Comparison of ENCODE assay signal across 1 cellular context in the genomic region with DNA sequence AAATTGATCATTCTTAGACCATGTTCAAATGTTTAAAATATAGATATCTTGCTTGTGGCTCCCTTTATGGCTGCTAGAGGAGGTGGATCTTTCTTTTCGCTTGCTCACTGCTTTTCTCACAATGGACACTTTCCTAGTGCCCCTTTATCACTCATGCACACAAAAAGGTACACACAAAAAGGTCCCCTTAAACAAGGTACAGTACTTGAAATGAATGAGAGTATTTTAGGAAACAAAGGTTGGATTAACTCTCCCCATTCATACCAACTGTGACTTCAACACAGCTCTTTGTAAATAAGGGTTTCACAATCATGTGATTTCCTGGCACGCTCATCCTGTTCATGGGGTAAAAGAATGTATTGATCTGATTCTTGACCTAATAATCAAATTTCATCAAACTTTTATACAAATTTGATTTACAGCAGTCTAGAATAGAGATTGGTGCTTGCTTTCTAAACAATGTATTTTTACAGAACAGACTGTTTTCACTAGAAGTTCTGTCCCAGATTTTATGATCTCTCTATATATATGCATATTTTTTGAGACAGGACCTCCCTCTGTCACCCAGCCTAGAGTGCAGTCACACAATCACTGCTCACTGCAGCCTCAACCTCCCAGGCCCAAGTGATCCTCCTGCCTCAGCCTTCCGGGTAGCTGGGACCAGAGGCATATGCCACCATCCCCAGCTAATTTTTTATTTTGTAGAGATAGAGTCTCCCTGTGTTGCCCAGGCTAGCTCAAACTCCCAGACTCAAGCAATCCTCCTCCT.
TF ChIP-seq lines count a peak whose summit lies in the region.

No MANE protein-coding gene starts in this region.

TF ChIP-seq in HepG2, 621 proteins besides CTCF, POLR2A, EP300 and RAD21 (continues in another document):
- no peak for TF ChIP-seq HNRNPLL (IDR thresholded peaks at IDR 0.05; ENCODE audit: low read depth, low read length, poor library complexity, severe bottlenecking)
- TF ChIP-seq, protein P1, sequence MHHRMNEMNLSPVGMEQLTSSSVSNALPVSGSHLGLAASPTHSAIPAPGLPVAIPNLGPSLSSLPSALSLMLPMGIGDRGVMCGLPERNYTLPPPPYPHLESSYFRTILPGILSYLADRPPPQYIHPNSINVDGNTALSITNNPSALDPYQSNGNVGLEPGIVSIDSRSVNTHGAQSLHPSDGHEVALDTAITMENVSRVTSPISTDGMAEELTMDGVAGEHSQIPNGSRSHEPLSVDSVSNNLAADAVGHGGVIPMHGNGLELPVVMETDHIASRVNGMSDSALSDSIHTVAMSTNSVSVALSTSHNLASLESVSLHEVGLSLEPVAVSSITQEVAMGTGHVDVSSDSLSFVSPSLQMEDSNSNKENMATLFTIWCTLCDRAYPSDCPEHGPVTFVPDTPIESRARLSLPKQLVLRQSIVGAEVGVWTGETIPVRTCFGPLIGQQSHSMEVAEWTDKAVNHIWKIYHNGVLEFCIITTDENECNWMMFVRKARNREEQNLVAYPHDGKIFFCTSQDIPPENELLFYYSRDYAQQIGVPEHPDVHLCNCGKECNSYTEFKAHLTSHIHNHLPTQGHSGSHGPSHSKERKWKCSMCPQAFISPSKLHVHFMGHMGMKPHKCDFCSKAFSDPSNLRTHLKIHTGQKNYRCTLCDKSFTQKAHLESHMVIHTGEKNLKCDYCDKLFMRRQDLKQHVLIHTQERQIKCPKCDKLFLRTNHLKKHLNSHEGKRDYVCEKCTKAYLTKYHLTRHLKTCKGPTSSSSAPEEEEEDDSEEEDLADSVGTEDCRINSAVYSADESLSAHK (CRISPR knock-in tag; IDR thresholded peaks at IDR 0.05; ENCODE audit: borderline replicate concordance), result no peak
- no peak for TF ChIP-seq MAZ (IDR thresholded peaks at IDR 0.05; ENCODE audit: borderline replicate concordance, low read depth, low read length)
- TF ChIP-seq MAZ (CRISPR knock-in tag; IDR thresholded peaks at IDR 0.05; ENCODE audit: low read depth), result no peak
- TF ChIP-seq HHEX (CRISPR knock-in tag; IDR thresholded peaks at IDR 0.05), result no peak
- TF ChIP-seq, protein P2, sequence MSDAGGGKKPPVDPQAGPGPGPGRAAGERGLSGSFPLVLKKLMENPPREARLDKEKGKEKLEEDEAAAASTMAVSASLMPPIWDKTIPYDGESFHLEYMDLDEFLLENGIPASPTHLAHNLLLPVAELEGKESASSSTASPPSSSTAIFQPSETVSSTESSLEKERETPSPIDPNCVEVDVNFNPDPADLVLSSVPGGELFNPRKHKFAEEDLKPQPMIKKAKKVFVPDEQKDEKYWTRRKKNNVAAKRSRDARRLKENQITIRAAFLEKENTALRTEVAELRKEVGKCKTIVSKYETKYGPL (CRISPR knock-in tag; IDR thresholded peaks at IDR 0.05), result no peak
- no peak for TF ChIP-seq HNRNPUL1 (IDR thresholded peaks at IDR 0.05; ENCODE audit: low read depth, low read length)
- TF ChIP-seq MTA3 (CRISPR knock-in tag; IDR thresholded peaks at IDR 0.05), result no peak
- TF ChIP-seq ZNF589 (CRISPR knock-in tag; conservative IDR thresholded peaks at IDR 0.05), result 0 out of 2 replicates have a peak, but pooled peaks have one; percentile 19
- peak; percentile 65; the same call in 1 of the 2 replicates for TF ChIP-seq ZNF292 (CRISPR knock-in tag; IDR thresholded peaks at IDR 0.05; ENCODE audit: borderline replicate concordance, low read depth)
- no peak for TF ChIP-seq SETDB1 (CRISPR knock-in tag; IDR thresholded peaks at IDR 0.05; ENCODE audit: borderline replicate concordance)
- no peak for TF ChIP-seq SYNCRIP (IDR thresholded peaks at IDR 0.05; ENCODE audit: insufficient read depth, low read depth, low read length)
- no peak; the same call in 1 of the 2 replicates for TF ChIP-seq AHR (CRISPR knock-in tag; IDR thresholded peaks at IDR 0.05)
- no peak for TF ChIP-seq ZNF83 (CRISPR knock-in tag; IDR thresholded peaks at IDR 0.05; ENCODE audit: borderline replicate concordance)
- TF ChIP-seq ZBTB20 (CRISPR knock-in tag; IDR thresholded peaks at IDR 0.05; ENCODE audit: borderline replicate concordance, low read depth), result 0 out of 2 replicates have a peak, but pooled peaks have one; percentile 63
- TF ChIP-seq SPEN (CRISPR knock-in tag; IDR thresholded peaks at IDR 0.05; ENCODE audit: low read depth), result no peak
- TF ChIP-seq NONO (IDR thresholded peaks at IDR 0.05), result no peak
- 0 out of 2 replicates have a peak, but pooled peaks have one; percentile 20 for TF ChIP-seq NONO (CRISPR knock-in tag; conservative IDR thresholded peaks at IDR 0.05)
- TF ChIP-seq, protein P3, sequence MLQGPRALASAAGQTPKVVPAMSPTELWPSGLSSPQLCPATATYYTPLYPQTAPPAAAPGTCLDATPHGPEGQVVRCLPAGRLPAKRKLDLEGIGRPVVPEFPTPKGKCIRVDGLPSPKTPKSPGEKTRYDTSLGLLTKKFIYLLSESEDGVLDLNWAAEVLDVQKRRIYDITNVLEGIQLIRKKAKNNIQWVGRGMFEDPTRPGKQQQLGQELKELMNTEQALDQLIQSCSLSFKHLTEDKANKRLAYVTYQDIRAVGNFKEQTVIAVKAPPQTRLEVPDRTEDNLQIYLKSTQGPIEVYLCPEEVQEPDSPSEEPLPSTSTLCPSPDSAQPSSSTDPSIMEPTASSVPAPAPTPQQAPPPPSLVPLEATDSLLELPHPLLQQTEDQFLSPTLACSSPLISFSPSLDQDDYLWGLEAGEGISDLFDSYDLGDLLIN (CRISPR knock-in tag; IDR thresholded peaks at IDR 0.05; ENCODE audit: borderline replicate concordance), result no peak
- TF ChIP-seq JUNB (CRISPR knock-in tag; IDR thresholded peaks at IDR 0.05; ENCODE audit: borderline replicate concordance), result no peak
- TF ChIP-seq ZFP41 (CRISPR knock-in tag; IDR thresholded peaks at IDR 0.05; ENCODE audit: borderline replicate concordance), result no peak
- TF ChIP-seq NR2F2 (IDR thresholded peaks at IDR 0.05; ENCODE audit: borderline replicate concordance, low read depth), result peak; percentile 83
- no peak for TF ChIP-seq GZF1 (CRISPR knock-in tag; IDR thresholded peaks at IDR 0.05)
- TF ChIP-seq, protein P4, sequence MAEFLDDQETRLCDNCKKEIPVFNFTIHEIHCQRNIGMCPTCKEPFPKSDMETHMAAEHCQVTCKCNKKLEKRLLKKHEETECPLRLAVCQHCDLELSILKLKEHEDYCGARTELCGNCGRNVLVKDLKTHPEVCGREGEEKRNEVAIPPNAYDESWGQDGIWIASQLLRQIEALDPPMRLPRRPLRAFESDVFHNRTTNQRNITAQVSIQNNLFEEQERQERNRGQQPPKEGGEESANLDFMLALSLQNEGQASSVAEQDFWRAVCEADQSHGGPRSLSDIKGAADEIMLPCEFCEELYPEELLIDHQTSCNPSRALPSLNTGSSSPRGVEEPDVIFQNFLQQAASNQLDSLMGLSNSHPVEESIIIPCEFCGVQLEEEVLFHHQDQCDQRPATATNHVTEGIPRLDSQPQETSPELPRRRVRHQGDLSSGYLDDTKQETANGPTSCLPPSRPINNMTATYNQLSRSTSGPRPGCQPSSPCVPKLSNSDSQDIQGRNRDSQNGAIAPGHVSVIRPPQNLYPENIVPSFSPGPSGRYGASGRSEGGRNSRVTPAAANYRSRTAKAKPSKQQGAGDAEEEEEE (CRISPR knock-in tag; IDR thresholded peaks at IDR 0.05; ENCODE audit: borderline replicate concordance), result no peak
- no peak for TF ChIP-seq HDAC6 (IDR thresholded peaks at IDR 0.05; ENCODE audit: low read depth, low read length)
- no peak for TF ChIP-seq SUZ12 (IDR thresholded peaks at IDR 0.05; ENCODE audit: low read depth, low read length)
- TF ChIP-seq NCOA2 (CRISPR knock-in tag; IDR thresholded peaks at IDR 0.05), result peak; percentile 92
- TF ChIP-seq ZNF124 (CRISPR knock-in tag; IDR thresholded peaks at IDR 0.05), result no peak
- TF ChIP-seq KLF16 (CRISPR knock-in tag; IDR thresholded peaks at IDR 0.05), result peak in 1 of 2 experiments; percentile 72; a peak in 1 of 4 replicates
- peak; percentile 70 for TF ChIP-seq HOXA5 (CRISPR knock-in tag; IDR thresholded peaks at IDR 0.05)
- TF ChIP-seq ZFX (CRISPR knock-in tag; IDR thresholded peaks at IDR 0.05; ENCODE audit: low read depth), result no peak
- TF ChIP-seq, protein P5, sequence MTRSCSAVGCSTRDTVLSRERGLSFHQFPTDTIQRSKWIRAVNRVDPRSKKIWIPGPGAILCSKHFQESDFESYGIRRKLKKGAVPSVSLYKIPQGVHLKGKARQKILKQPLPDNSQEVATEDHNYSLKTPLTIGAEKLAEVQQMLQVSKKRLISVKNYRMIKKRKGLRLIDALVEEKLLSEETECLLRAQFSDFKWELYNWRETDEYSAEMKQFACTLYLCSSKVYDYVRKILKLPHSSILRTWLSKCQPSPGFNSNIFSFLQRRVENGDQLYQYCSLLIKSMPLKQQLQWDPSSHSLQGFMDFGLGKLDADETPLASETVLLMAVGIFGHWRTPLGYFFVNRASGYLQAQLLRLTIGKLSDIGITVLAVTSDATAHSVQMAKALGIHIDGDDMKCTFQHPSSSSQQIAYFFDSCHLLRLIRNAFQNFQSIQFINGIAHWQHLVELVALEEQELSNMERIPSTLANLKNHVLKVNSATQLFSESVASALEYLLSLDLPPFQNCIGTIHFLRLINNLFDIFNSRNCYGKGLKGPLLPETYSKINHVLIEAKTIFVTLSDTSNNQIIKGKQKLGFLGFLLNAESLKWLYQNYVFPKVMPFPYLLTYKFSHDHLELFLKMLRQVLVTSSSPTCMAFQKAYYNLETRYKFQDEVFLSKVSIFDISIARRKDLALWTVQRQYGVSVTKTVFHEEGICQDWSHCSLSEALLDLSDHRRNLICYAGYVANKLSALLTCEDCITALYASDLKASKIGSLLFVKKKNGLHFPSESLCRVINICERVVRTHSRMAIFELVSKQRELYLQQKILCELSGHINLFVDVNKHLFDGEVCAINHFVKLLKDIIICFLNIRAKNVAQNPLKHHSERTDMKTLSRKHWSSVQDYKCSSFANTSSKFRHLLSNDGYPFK (CRISPR knock-in tag; IDR thresholded peaks at IDR 0.05; ENCODE audit: borderline replicate concordance), result no peak
- TF ChIP-seq, protein P6, sequence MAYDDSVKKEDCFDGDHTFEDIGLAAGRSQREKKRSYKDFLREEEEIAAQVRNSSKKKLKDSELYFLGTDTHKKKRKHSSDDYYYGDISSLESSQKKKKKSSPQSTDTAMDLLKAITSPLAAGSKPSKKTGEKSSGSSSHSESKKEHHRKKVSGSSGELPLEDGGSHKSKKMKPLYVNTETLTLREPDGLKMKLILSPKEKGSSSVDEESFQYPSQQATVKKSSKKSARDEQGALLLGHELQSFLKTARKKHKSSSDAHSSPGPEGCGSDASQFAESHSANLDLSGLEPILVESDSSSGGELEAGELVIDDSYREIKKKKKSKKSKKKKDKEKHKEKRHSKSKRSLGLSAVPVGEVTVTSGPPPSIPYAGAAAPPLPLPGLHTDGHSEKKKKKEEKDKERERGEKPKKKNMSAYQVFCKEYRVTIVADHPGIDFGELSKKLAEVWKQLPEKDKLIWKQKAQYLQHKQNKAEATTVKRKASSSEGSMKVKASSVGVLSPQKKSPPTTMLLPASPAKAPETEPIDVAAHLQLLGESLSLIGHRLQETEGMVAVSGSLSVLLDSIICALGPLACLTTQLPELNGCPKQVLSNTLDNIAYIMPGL (CRISPR knock-in tag; IDR thresholded peaks at IDR 0.05; ENCODE audit: borderline replicate concordance in 1 of 2, low read depth in 1 of 2), result no peak
- TF ChIP-seq TP53 (CRISPR knock-in tag; conservative IDR thresholded peaks at IDR 0.05), result 0 out of 2 replicates have a peak, but pooled peaks have one; percentile 56
- TF ChIP-seq, protein P7, sequence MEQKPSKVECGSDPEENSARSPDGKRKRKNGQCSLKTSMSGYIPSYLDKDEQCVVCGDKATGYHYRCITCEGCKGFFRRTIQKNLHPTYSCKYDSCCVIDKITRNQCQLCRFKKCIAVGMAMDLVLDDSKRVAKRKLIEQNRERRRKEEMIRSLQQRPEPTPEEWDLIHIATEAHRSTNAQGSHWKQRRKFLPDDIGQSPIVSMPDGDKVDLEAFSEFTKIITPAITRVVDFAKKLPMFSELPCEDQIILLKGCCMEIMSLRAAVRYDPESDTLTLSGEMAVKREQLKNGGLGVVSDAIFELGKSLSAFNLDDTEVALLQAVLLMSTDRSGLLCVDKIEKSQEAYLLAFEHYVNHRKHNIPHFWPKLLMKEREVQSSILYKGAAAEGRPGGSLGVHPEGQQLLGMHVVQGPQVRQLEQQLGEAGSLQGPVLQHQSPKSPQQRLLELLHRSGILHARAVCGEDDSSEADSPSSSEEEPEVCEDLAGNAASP (CRISPR knock-in tag; IDR thresholded peaks at IDR 0.05; ENCODE audit: borderline replicate concordance), result peak; percentile 68
- no peak for TF ChIP-seq ZNF230 (CRISPR knock-in tag; IDR thresholded peaks at IDR 0.05)
- TF ChIP-seq GABPA (IDR thresholded peaks at IDR 0.05; ENCODE audit: low read depth, low read length), result no peak
- no peak for TF ChIP-seq GABPA (CRISPR knock-in tag; IDR thresholded peaks at IDR 0.05; ENCODE audit: low read depth)
- TF ChIP-seq, protein P8, sequence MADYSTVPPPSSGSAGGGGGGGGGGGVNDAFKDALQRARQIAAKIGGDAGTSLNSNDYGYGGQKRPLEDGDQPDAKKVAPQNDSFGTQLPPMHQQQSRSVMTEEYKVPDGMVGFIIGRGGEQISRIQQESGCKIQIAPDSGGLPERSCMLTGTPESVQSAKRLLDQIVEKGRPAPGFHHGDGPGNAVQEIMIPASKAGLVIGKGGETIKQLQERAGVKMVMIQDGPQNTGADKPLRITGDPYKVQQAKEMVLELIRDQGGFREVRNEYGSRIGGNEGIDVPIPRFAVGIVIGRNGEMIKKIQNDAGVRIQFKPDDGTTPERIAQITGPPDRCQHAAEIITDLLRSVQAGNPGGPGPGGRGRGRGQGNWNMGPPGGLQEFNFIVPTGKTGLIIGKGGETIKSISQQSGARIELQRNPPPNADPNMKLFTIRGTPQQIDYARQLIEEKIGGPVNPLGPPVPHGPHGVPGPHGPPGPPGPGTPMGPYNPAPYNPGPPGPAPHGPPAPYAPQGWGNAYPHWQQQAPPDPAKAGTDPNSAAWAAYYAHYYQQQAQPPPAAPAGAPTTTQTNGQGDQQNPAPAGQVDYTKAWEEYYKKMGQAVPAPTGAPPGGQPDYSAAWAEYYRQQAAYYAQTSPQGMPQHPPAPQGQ (CRISPR knock-in tag; IDR thresholded peaks at IDR 0.05; ENCODE audit: borderline replicate concordance), result no peak
